1 cellular context compared by ENCODE assay signal in genomic region chr2:112582314-112582746, GRCh38.
TF ChIP-seq lines count a peak whose summit lies in the region.

No MANE protein-coding gene starts in this region.

TF ChIP-seq in WTC11, 78 proteins besides CTCF, POLR2A, EP300 and RAD21 (continued from another document):
- TF ChIP-seq ZNF532 (CRISPR knock-in tag; IDR thresholded peaks at IDR 0.05; ENCODE audit: borderline replicate concordance) = no peak
- no peak for TF ChIP-seq PRRX2 (CRISPR knock-in tag; IDR thresholded peaks at IDR 0.05)
- TF ChIP-seq GRHL2 (CRISPR knock-in tag; IDR thresholded peaks at IDR 0.05; ENCODE audit: insufficient replicate concordance, severe bottlenecking) = no peak
